ENCODE assay signal across 22 cellular contexts in genomic region chr1:57860931-57861600, GRCh38.
A peak's percentile ranks its signal among the peaks of the same experiment; 100 is the strongest.
DNase-seq lines count a peak whose midpoint lies in the region; ATAC-seq, FAIRE-seq and TF ChIP-seq lines count a peak whose summit lies in the region.
"Had no signal": no experiment of that assay in that cellular context is flagged by ENCODE, and none has a peak within 500 bp of the region (broad histone marks: within the 10 kb centered on the region; RNA-seq: fewer than 3 reads in every experiment).

No MANE protein-coding gene starts in this region.

- no peaks in the 10 kb centered on the region for H4K20me1 ChIP-seq in astrocyte (ENCODE audit: insufficient read depth, low read length)
- H4K20me1 ChIP-seq in fibroblast of lung (ENCODE audit: control insufficient read depth, extremely low read depth, insufficient read depth, low read length): no peaks in the 10 kb centered on the region
- no peaks in the 10 kb centered on the region for H4K20me1 ChIP-seq in neural progenitor cell (ENCODE audit: low read depth)

- H3K36me3 Mint-ChIP-seq in astrocyte (ENCODE audit: low read depth, unreplicated experiment) (no peaks in the 10 kb centered on the region), neural progenitor cell (no peaks in the 10 kb centered on the region)
- H3K36me3 Mint-ChIP-seq: IgD-negative memory B cell had no signal

- H2AFZ ChIP-seq in astrocyte (ENCODE audit: low read depth, low read length) (no peak overlapping the region), fibroblast of lung (ENCODE audit: low read length) (no peak overlapping the region), neural progenitor cell (replicated peaks) (no peak overlapping the region)
- H2AFZ ChIP-seq: GM23248 had no signal

- H3K27me3 ChIP-seq in astrocyte (ENCODE audit: insufficient read depth, low read length) (no peaks in the 10 kb centered on the region), fibroblast of lung (ENCODE audit: control insufficient read depth, insufficient read depth, low read length) (no peaks in the 10 kb centered on the region), neural progenitor cell (no peaks in the 10 kb centered on the region)
- H3K27me3 ChIP-seq: BE2C, SJSA1 had no signal

- TF ChIP-seq CTCF in astrocyte (IDR thresholded peaks at IDR 0.05; ENCODE audit: insufficient read depth, low read depth, low read length) (no peak), fibroblast of lung (conservative IDR thresholded peaks at IDR 0.05 in 1 of 2, IDR thresholded peaks at IDR 0.05 in 1 of 2; ENCODE audit: low read depth in 1 of 2, low read length in 2 of 2) (no peak), neural progenitor cell (IDR thresholded peaks at IDR 0.05) (no peak)

- H3K36me3 ChIP-seq in astrocyte (ENCODE audit: insufficient read depth, low read length) (no peaks in the 10 kb centered on the region), fibroblast of lung (ENCODE audit: control insufficient read depth, insufficient read depth, low read length) (no peaks in the 10 kb centered on the region), neural progenitor cell (no peaks in the 10 kb centered on the region)
- H3K36me3 ChIP-seq: BE2C, SJSA1 had no signal

- H3K4me3 Mint-ChIP-seq in astrocyte (ENCODE audit: unreplicated experiment): no peak overlapping the region
- H3K4me3 Mint-ChIP-seq in neural progenitor cell: no peak overlapping the region
- H3K4me3 Mint-ChIP-seq: H9, IgD-negative memory B cell had no signal

- H3K4me1 ChIP-seq in astrocyte (ENCODE audit: insufficient read depth, low read length) (no peaks in the 10 kb centered on the region), fibroblast of lung (ENCODE audit: control insufficient read depth, extremely low read depth, insufficient read depth, low read length) (no peaks in the 10 kb centered on the region), neural progenitor cell (peaks cover 14% of the 10 kb centered on the region)
- H3K4me1 ChIP-seq: BE2C, SJSA1 had no signal

- DNase-seq in astrocyte (ENCODE audit: low read depth) (peak; percentile 42), fibroblast of lung (ENCODE audit: low read depth in 2 of 2) (peak; percentile 3 to 59), neural progenitor cell (ENCODE audit: low spot score) (no peak), urothelium cell line (ENCODE audit: low spot score) (peak; percentile 10), midbrain (lab: John Stamatoyannopoulos, UW) (no peak), SW480 (ENCODE audit: low spot score) (no peak)
- DNase-seq: BE2C, DMS79 treated with DMSO at 0.1 percent for 48 hours, GM23248, H9, MV-4-11, NCI-H1105 treated with DMSO at 0.1 percent for 48 hours, NCI-H2029 treated with DMSO at 0.1 percent for 48 hours, NCI-H2171, NCI-H345, NCI-H524 treated with DMSO at 0.1 percent for 48 hours, NCI-H82 had no signal

- H3K4me2 ChIP-seq in astrocyte (ENCODE audit: low read length): no peak overlapping the region
- H3K4me2 ChIP-seq in fibroblast of lung (ENCODE audit: extremely low read depth, insufficient read depth, low read length): no peak overlapping the region
- no peak overlapping the region for H3K4me2 ChIP-seq in neural progenitor cell

- H3K27me3 Mint-ChIP-seq in astrocyte (ENCODE audit: low read depth, unreplicated experiment): no peaks in the 10 kb centered on the region
- H3K27me3 Mint-ChIP-seq in neural progenitor cell (ENCODE audit: insufficient read depth, low read depth): peaks cover 3% of the 10 kb centered on the region
- H3K27me3 Mint-ChIP-seq: IgD-negative memory B cell had no signal

- no peak overlapping the region for H3K4me3 ChIP-seq in astrocyte (ENCODE audit: insufficient read depth, low read depth, low read length)
- H3K4me3 ChIP-seq in fibroblast of lung (replicated peaks in 1 of 4; ENCODE audit: control extremely low read depth in 1 of 4, insufficient read depth in 1 of 4, low read depth in 3 of 4, low read length in 4 of 4): no peak overlapping the region
- no peak overlapping the region for H3K4me3 ChIP-seq in neural progenitor cell
- H3K4me3 ChIP-seq: GM23248, SJSA1 had no signal

- no peak overlapping the region for H3K27ac Mint-ChIP-seq in astrocyte (ENCODE audit: unreplicated experiment)
- H3K27ac Mint-ChIP-seq in neural progenitor cell: peak overlapping the region; percentile 35
- H3K27ac Mint-ChIP-seq: H9, IgD-negative memory B cell had no signal

- H3K9me3 Mint-ChIP-seq in astrocyte (ENCODE audit: unreplicated experiment) (no peaks in the 10 kb centered on the region), neural progenitor cell (no peaks in the 10 kb centered on the region)
- H3K9me3 Mint-ChIP-seq: H9, IgD-negative memory B cell had no signal

- H3K9me3 ChIP-seq in astrocyte (ENCODE audit: insufficient read depth, low read depth, low read length) (no peaks in the 10 kb centered on the region), fibroblast of lung (ENCODE audit: control insufficient read depth, insufficient read depth, low read depth, low read length) (no peaks in the 10 kb centered on the region), neural progenitor cell (ENCODE audit: low read depth) (no peaks in the 10 kb centered on the region)
- H3K9me3 ChIP-seq: BE2C, SJSA1 had no signal

- H3K27ac ChIP-seq in astrocyte (ENCODE audit: low read depth, low read length) (no peak overlapping the region), fibroblast of lung (ENCODE audit: insufficient read depth, low read length) (no peak overlapping the region), neural progenitor cell (no peak overlapping the region)
- H3K27ac ChIP-seq: GM23248, SJSA1 had no signal

- H3K79me2 ChIP-seq in astrocyte (ENCODE audit: insufficient read depth, low read length) (no peaks in the 10 kb centered on the region), fibroblast of lung (ENCODE audit: control insufficient read depth, insufficient read depth, low read length) (no peaks in the 10 kb centered on the region), neural progenitor cell (ENCODE audit: low read depth) (no peaks in the 10 kb centered on the region)

- FAIRE-seq in astrocyte (lab: Jason Lieb, UNC) (no peak), urothelium cell line (lab: Jason Lieb, UNC) (no peak)
- FAIRE-seq: RCC 7860 had no signal

- no peak for ATAC-seq in GM21576 (IDR thresholded peaks at IDR 0.05; ENCODE audit: unreplicated experiment)
- ATAC-seq: Right ventricle myocardium inferior had no signal

- H3K4me1 Mint-ChIP-seq in astrocyte (ENCODE audit: low read depth, unreplicated experiment): peaks cover 6% of the 10 kb centered on the region
- peaks cover 17% of the 10 kb centered on the region for H3K4me1 Mint-ChIP-seq in neural progenitor cell
- H3K4me1 Mint-ChIP-seq: IgD-negative memory B cell had no signal

- H3K9ac ChIP-seq in astrocyte (ENCODE audit: low read length) (no peak overlapping the region), fibroblast of lung (ENCODE audit: insufficient read depth, low read length) (no peak overlapping the region), neural progenitor cell (no peak overlapping the region)
- H3K9ac ChIP-seq: GM23248 had no signal

- H3F3A ChIP-seq in neural progenitor cell (ENCODE audit: low read depth): peaks cover 7% of the 10 kb centered on the region

Comparison
In these comparisons a context has a peak if more than half of its experiments do, and no peak if none do; other contexts are left out.
1. DNase-seq: peak in astrocyte (single experiment), fibroblast of lung (2 of 2) and urothelium cell line (single experiment); none in neural progenitor cell (single experiment), midbrain (single experiment) and SW480 (single experiment).